ENCODE assay signal across 8 cellular contexts in the genomic region with DNA sequence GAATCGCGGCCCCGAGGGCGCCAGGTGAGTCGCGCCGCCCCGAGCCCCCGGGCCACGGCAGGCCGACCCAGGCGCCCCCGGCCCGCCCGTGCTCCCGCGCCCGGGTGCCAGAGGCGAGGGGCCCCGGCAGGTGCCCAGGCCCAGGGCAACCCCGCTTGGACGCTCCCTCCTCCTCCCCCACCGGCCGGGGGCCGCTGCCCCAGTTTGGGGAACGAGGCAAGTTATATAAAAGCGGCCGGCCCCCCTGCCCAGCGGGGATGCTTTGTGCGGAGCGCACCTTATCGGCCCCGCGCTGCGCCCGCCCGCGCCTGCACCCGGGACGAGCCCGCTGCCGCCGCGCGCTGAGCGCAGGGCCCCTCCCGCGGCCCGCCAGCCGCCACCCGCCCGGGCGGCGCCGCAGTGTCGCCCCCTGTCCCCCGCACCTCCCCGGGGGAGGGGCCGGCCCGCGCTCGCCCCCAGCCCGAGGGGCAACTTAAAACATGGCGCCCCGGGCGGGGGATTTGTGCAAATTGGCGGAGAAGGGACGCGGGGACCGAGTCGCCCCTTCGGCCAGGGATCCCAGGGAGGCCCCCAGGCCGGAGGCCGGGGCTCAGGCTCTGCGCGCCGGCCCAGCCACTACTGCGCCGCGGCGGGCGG. TPM values are rescaled to one million over a fixed set of nuclear protein-coding genes. Genes with fewer than 3 reads are reported as not detected.
DNase-seq lines count a peak whose midpoint lies in the region; ATAC-seq and TF ChIP-seq lines count a peak whose summit lies in the region.

No MANE protein-coding gene starts in this region.

- WGBS in lung, 2 donors: 1% methylated on average over 43 to 82 of the region's 82 CpGs

- H3K27ac ChIP-seq in duodenal mucosa (ENCODE audit: low read depth, low read length): peak overlapping the region; percentile 32
- H3K27ac ChIP-seq in lung (ENCODE audit: low read depth in 1 of 2, low read length in 1 of 2): peak overlapping the region; percentile 36 to 67
- peak overlapping the region; percentile 33 for H3K27ac ChIP-seq in upper lobe of right lung

- H3K4me1 Mint-ChIP-seq in activated naive CD4-positive, alpha-beta T cell treated with anti-CD3 and anti-CD28 coated beads for 36 hours (ENCODE audit: low read depth): peaks cover 8% of the 10 kb centered on the region

- H3K36me3 ChIP-seq in duodenal mucosa (ENCODE audit: control insufficient read depth in 1 of 2, insufficient read depth in 2 of 2, low read length in 2 of 2) (no peaks in the 10 kb centered on the region), lung (ENCODE audit: control insufficient read depth in 2 of 2, insufficient read depth in 2 of 2, low read length in 2 of 2) (no peaks in the 10 kb centered on the region), upper lobe of right lung (no peaks in the 10 kb centered on the region)

- DNase-seq in activated naive CD4-positive, alpha-beta T cell treated with anti-CD3 and anti-CD28 coated beads for 36 hours: no peak
- no peak for DNase-seq in activated naive CD4-positive, alpha-beta T cell treated with Interleukin-2 at 50 U/mL for 16 hours
- DNase-seq in lung (ENCODE audit: low spot score): no peak
- peak; percentile 66 for DNase-seq in upper lobe of right lung
- no peak for DNase-seq in SHP77 (lab: John Stamatoyannopoulos, UW)
- no peak for DNase-seq in T-helper 1 cell
- DNase-seq in activated gamma-delta T cell treated with Interleukin-2 at 50 U/mL for 16 hours: no peak

- peak overlapping the region; percentile 60 for H3K4me3 ChIP-seq in duodenal mucosa (ENCODE audit: low read depth in 1 of 2, low read length in 2 of 2)
- peak overlapping the region; percentile 68 for H3K4me3 ChIP-seq in lung
- peak overlapping the region; percentile 55 for H3K4me3 ChIP-seq in upper lobe of right lung

- TF ChIP-seq CTCF in lung (IDR thresholded peaks at IDR 0.05; ENCODE audit: control extremely low read depth, extremely low read depth): no peak
- TF ChIP-seq CTCF in upper lobe of right lung (IDR thresholded peaks at IDR 0.05): no peak

- intact Hi-C loops in activated naive CD4-positive, alpha-beta T cell treated with anti-CD3 and anti-CD28 coated beads for 36 hours (cut with micrococcal nuclease): loop anchor here (10.0 kb wide), 1 partner anchor 248 kb away; a partner anchor contains a TSS
- intact Hi-C loops in upper lobe of right lung (cut with DNase I): no loop called here

- peaks cover 0 to 4% of the 10 kb centered on the region in 2 donors for H3K4me1 ChIP-seq in duodenal mucosa (ENCODE audit: control insufficient read depth in 1 of 2, insufficient read depth in 2 of 2, low read length in 2 of 2)
- H3K4me1 ChIP-seq in lung (ENCODE audit: control insufficient read depth in 2 of 2, insufficient read depth in 2 of 2, low read length in 2 of 2): peaks cover 2 to 7% of the 10 kb centered on the region in 2 donors
- H3K4me1 ChIP-seq in upper lobe of right lung: peaks cover 6% of the 10 kb centered on the region

- no peak overlapping the region for H3K27ac Mint-ChIP-seq in activated naive CD4-positive, alpha-beta T cell treated with anti-CD3 and anti-CD28 coated beads for 36 hours

- H3K4me3 Mint-ChIP-seq in activated naive CD4-positive, alpha-beta T cell treated with anti-CD3 and anti-CD28 coated beads for 36 hours: peak overlapping the region; percentile 62

- H3K27me3 ChIP-seq in duodenal mucosa (ENCODE audit: control insufficient read depth in 1 of 2, insufficient read depth in 2 of 2, low read length in 2 of 2) (peaks cover 0 to 3% of the 10 kb centered on the region in 2 donors), lung (ENCODE audit: control insufficient read depth, insufficient read depth) (no peaks in the 10 kb centered on the region), upper lobe of right lung (no peaks in the 10 kb centered on the region)

- peaks cover 47% of the 10 kb centered on the region for H3K27me3 Mint-ChIP-seq in activated naive CD4-positive, alpha-beta T cell treated with anti-CD3 and anti-CD28 coated beads for 36 hours (ENCODE audit: low read depth)

- CTCF ChIA-PET in activated naive CD4-positive, alpha-beta T cell treated with anti-CD3 and anti-CD28 coated beads for 36 hours (lab: Charles Lee): no interaction called here

- no peaks in the 10 kb centered on the region for H3K9me3 ChIP-seq in duodenal mucosa (ENCODE audit: control insufficient read depth in 1 of 2, low read length in 2 of 2)
- no peaks in the 10 kb centered on the region for H3K9me3 ChIP-seq in lung (ENCODE audit: control insufficient read depth in 2 of 2, insufficient read depth in 1 of 2, low read length in 1 of 2)
- no peaks in the 10 kb centered on the region for H3K9me3 ChIP-seq in upper lobe of right lung

- H3K9me3 Mint-ChIP-seq in activated naive CD4-positive, alpha-beta T cell treated with anti-CD3 and anti-CD28 coated beads for 36 hours: no peaks in the 10 kb centered on the region

- ATAC-seq in lung (ENCODE audit: insufficient read depth, low FRiP score): no peak
- peak; percentile 67 for ATAC-seq in upper lobe of right lung

- no peak overlapping the region for H3K9ac ChIP-seq in duodenal mucosa (ENCODE audit: low read depth in 1 of 2, low read length in 2 of 2)

- no peaks in the 10 kb centered on the region for H3K36me3 Mint-ChIP-seq in activated naive CD4-positive, alpha-beta T cell treated with anti-CD3 and anti-CD28 coated beads for 36 hours (ENCODE audit: low read depth)

RNA-seq across cellular contexts. Expression of a gene that starts 0.6 kb away (rescaled TPM):
- total RNA-seq in activated naive CD4-positive, alpha-beta T cell treated with anti-CD3 and anti-CD28 coated beads for 36 hours: 1 to 10 TPM; 7.2 to 8.7 TPM
- 10 to 100 TPM; 37.3 to 64.0 TPM for total RNA-seq in lung
- 10 to 100 TPM; 19.0 to 42.4 TPM for polyA plus RNA-seq in lung
- 68.9 TPM for total RNA-seq in upper lobe of right lung
